Comparison of ENCODE assay signal across 1 cellular context in the genomic region with DNA sequence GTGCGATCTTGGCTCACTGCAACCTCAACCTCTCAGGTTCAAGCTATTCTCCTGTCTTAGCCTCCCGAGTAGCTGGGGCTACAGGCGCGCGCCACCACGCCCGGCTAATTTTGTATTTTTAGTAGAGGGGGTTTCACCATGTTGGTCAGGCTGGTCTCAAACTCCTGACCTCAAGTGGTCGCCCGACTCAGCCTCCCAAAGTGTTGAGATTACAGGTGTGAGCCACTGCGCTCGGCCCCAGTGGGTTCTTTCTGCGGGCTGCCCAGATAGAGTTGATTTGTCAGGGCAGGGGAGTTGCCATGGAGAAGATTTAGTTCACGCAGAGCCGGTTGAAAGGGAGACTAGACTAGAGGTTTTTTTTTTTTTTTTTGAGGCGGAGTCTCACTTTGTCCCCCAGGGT.
TF ChIP-seq lines count a peak whose summit lies in the region.

No MANE protein-coding gene starts in this region.

TF ChIP-seq in A549, 52 proteins besides CTCF, POLR2A, EP300 and RAD21 (continued from another document):
- TF ChIP-seq FOSL2 (IDR thresholded peaks at IDR 0.05) (no peak), FOSL2 (CRISPR knock-in tag; IDR thresholded peaks at IDR 0.05) (no peak), ZC3H11A (IDR thresholded peaks at IDR 0.05) (no peak), CHD2 (IDR thresholded peaks at IDR 0.05; ENCODE audit: low read length, partially characterized antibody) (no peak), HOXB13 (CRISPR knock-in tag; IDR thresholded peaks at IDR 0.05; ENCODE audit: low read depth) (no peak), BHLHE40 (IDR thresholded peaks at IDR 0.05; ENCODE audit: low read depth, low read length) (no peak), TP53 (CRISPR knock-in tag; IDR thresholded peaks at IDR 0.05) (no peak), ESRRA (IDR thresholded peaks at IDR 0.05; ENCODE audit: borderline replicate concordance, low read length) (no peak), MYC (IDR thresholded peaks at IDR 0.05; ENCODE audit: borderline replicate concordance, low read length) (no peak), HEYL (CRISPR knock-in tag; IDR thresholded peaks at IDR 0.05) (no peak)
